In genomic region chr6:25586927-25587326, GRCh38 we compare ENCODE assay signal across 25 cellular contexts.
DNase-seq lines count a peak whose midpoint lies in the region; ATAC-seq, FAIRE-seq and TF ChIP-seq lines count a peak whose summit lies in the region.
"Had no signal": no experiment of that assay in that cellular context is flagged by ENCODE, and none has a peak within 500 bp of the region (broad histone marks: within the 10 kb centered on the region; RNA-seq: fewer than 3 reads in every experiment).

No MANE protein-coding gene starts in this region.

- ATAC-seq in K562, result no peak
- ATAC-seq: GM12878 had no signal

- no peak for TF ChIP-seq RAD21 in K562 (CRISPR knock-in tag; conservative IDR thresholded peaks at IDR 0.05 in 1 of 2, IDR thresholded peaks at IDR 0.05 in 1 of 2)

- H2BK120ac ChIP-seq in trophoblast cell (ENCODE audit: insufficient read depth, low read length, poor library complexity), result no peak overlapping the region

- H3K36me3 ChIP-seq in MG63 (no peaks in the 10 kb centered on the region), K562 (ENCODE audit: control insufficient read depth, insufficient read depth, low read length) (no peaks in the 10 kb centered on the region), trophoblast cell (ENCODE audit: control insufficient read depth in 1 of 2, insufficient read depth in 2 of 2, low read length in 2 of 2) (peaks cover 0 to 3% of the 10 kb centered on the region in 2 experiments), mammary epithelial cell (ENCODE audit: insufficient read depth, low read length) (peaks cover 2% of the 10 kb centered on the region)
- H3K36me3 ChIP-seq: BE2C, BLaER1 had no signal

- CTCF ChIA-PET in K562 (lab: Yijun Ruan, JAX; ENCODE audit: low intra/inter-chr PET ratio), result no interaction called here
- CTCF ChIA-PET in mammary epithelial cell (lab: Charles Lee; ENCODE audit: low non-redundant PET), result no interaction called here

- H3K4me2 ChIP-seq in K562 (ENCODE audit: insufficient read depth, low read length) (no peak overlapping the region), trophoblast cell (ENCODE audit: low read length) (no peak overlapping the region), mammary epithelial cell (ENCODE audit: insufficient read depth, low read depth, low read length) (no peak overlapping the region)
- H3K4me2 ChIP-seq: BLaER1 had no signal

- H3K14ac ChIP-seq in trophoblast cell (ENCODE audit: low read length), result no peak overlapping the region

- no peak for TF ChIP-seq CTCF in K562 (IDR thresholded peaks at IDR 0.05 in 2 of 3, conservative IDR thresholded peaks at IDR 0.05 in 1 of 3; ENCODE audit: insufficient read depth in 2 of 3, low read depth in 1 of 3, low read length in 3 of 3)
- no peak for TF ChIP-seq CTCF in mammary epithelial cell (conservative IDR thresholded peaks at IDR 0.05 in 1 of 2, IDR thresholded peaks at IDR 0.05 in 1 of 2; ENCODE audit: extremely low read depth in 1 of 2, insufficient read depth in 1 of 2, low read depth in 1 of 2, low read length in 2 of 2)

- no peak overlapping the region for H3K23ac ChIP-seq in trophoblast cell (ENCODE audit: low read length)

- WGBS in K562 (ENCODE audit: insufficient coverage, low coverage, missing lambda C conversion rate), result 6% methylated on average over 3 of the region's 3 CpGs
- no CpG with 5 or more reads among the region's 3 CpGs for WGBS in trophoblast cell (ENCODE audit: extremely low coverage, insufficient coverage, insufficient read length)
- 100% methylated on average over 1 of the region's 3 CpGs for WGBS in mammary epithelial cell (ENCODE audit: low coverage, missing lambda C conversion rate)

- H4K12ac ChIP-seq in trophoblast cell (ENCODE audit: low read depth, low read length), result no peak overlapping the region

- H3K79me1 ChIP-seq in trophoblast cell (ENCODE audit: low read length), result no peaks in the 10 kb centered on the region

- BruUV-seq in K562 (replicated peaks; lab: Mats Ljungman, UMichigan) (no TSS peak), mammary epithelial cell (replicated peaks; lab: Mats Ljungman, UMichigan) (no TSS peak)

- H2AFZ ChIP-seq in K562 (ENCODE audit: low read depth, low read length) (no peak overlapping the region), trophoblast cell (ENCODE audit: insufficient read depth, low read length, poor library complexity) (no peak overlapping the region), mammary epithelial cell (ENCODE audit: low read depth, low read length) (no peak overlapping the region)

- H3K9me1 ChIP-seq in K562 (ENCODE audit: control insufficient read depth, insufficient read depth, low read length), result no peaks in the 10 kb centered on the region

- intact Hi-C loops in K562 (cut with micrococcal nuclease), result no loop called here
- intact Hi-C loops in mammary epithelial cell (cut with micrococcal nuclease), result no loop called here

- no peaks in the 10 kb centered on the region for H3K79me2 ChIP-seq in K562 (ENCODE audit: control insufficient read depth, insufficient read depth, low read length)
- no peaks in the 10 kb centered on the region for H3K79me2 ChIP-seq in trophoblast cell (ENCODE audit: control insufficient read depth, insufficient read depth, low read length, poor library complexity)
- H3K79me2 ChIP-seq in mammary epithelial cell (ENCODE audit: insufficient read depth, low read length), result no peaks in the 10 kb centered on the region

- H2AK5ac ChIP-seq in trophoblast cell (ENCODE audit: low read length), result no peak overlapping the region

- H3K9me3 ChIP-seq in MG63, result no peaks in the 10 kb centered on the region
- H3K9me3 ChIP-seq in K562 (replicated peaks; ENCODE audit: control insufficient read depth, insufficient read depth, low read depth, low read length), result no peaks in the 10 kb centered on the region
- no peaks in the 10 kb centered on the region for H3K9me3 ChIP-seq in trophoblast cell (ENCODE audit: insufficient read depth, low read depth, low read length)
- H3K9me3 ChIP-seq in mammary epithelial cell (replicated peaks; ENCODE audit: insufficient read depth, low read length), result no peaks in the 10 kb centered on the region
- H3K9me3 ChIP-seq: BE2C had no signal

- no peak overlapping the region for H3K9ac ChIP-seq in K562 (ENCODE audit: insufficient read depth in 1 of 2, low read depth in 2 of 2, low read length in 2 of 2)
- H3K9ac ChIP-seq in trophoblast cell (ENCODE audit: low read length), result no peak overlapping the region
- H3K9ac ChIP-seq in mammary epithelial cell (ENCODE audit: insufficient read depth, low read length), result no peak overlapping the region
- H3K9ac ChIP-seq: BLaER1 had no signal

- no peak overlapping the region for H2BK12ac ChIP-seq in trophoblast cell (ENCODE audit: low read length)

- H4K91ac ChIP-seq in trophoblast cell (ENCODE audit: low read depth, low read length), result peak overlapping the region; percentile 53

- H4K20me1 ChIP-seq in K562 (replicated peaks; ENCODE audit: control insufficient read depth, insufficient read depth, low read length) (no peaks in the 10 kb centered on the region), mammary epithelial cell (ENCODE audit: insufficient read depth, low read length) (no peaks in the 10 kb centered on the region)
- H4K20me1 ChIP-seq: BLaER1 had no signal

- POLR2A ChIA-PET in K562 (lab: Yijun Ruan, JAX), result no interaction called here

- H3K27ac ChIP-seq in K562 (ENCODE audit: extremely low read depth, low read depth, low read length) (no peak overlapping the region), trophoblast cell (ENCODE audit: low read depth, low read length) (no peak overlapping the region), mammary epithelial cell (ENCODE audit: insufficient read depth, low read depth, low read length) (no peak overlapping the region)
- H3K27ac ChIP-seq: BLaER1 had no signal

- no peak for FAIRE-seq in K562 (lab: Jason Lieb, UNC)
- FAIRE-seq: A204.1, GM12878, GM12892, GM18507 had no signal

- peak overlapping the region; percentile 25; the same call in 1 of the 2 replicates for H3K4me3 ChIP-seq in MG63
- H3K4me3 ChIP-seq in K562, result no peak overlapping the region
- no peak overlapping the region for H3K4me3 ChIP-seq in trophoblast cell (ENCODE audit: low read depth, low read length)
- H3K4me3 ChIP-seq in mammary epithelial cell (replicated peaks in 1 of 3; ENCODE audit: insufficient read depth in 1 of 3, low read depth in 2 of 3, low read length in 3 of 3), result no peak overlapping the region
- H3K4me3 ChIP-seq: BLaER1, GM12878 had no signal

- no peak overlapping the region for H2BK5ac ChIP-seq in trophoblast cell (ENCODE audit: low read depth, low read length, poor library complexity)

- no peaks in the 10 kb centered on the region for H3K4me1 ChIP-seq in K562 (replicated peaks in 1 of 2; ENCODE audit: control insufficient read depth in 2 of 2, insufficient read depth in 2 of 2, low read length in 2 of 2)
- H3K4me1 ChIP-seq in trophoblast cell (ENCODE audit: control insufficient read depth in 1 of 2, insufficient read depth in 2 of 2, low read length in 2 of 2), result peaks cover 2 to 4% of the 10 kb centered on the region in 2 experiments
- H3K4me1 ChIP-seq in mammary epithelial cell (ENCODE audit: insufficient read depth, low read length), result no peaks in the 10 kb centered on the region
- H3K4me1 ChIP-seq: BE2C, BLaER1 had no signal

- H4K8ac ChIP-seq in trophoblast cell (ENCODE audit: low read depth, low read length), result no peak overlapping the region

- no peak overlapping the region for H3K4ac ChIP-seq in trophoblast cell (ENCODE audit: low read depth, low read length)

- no peak for TF ChIP-seq POLR2A in K562 (conservative IDR thresholded peaks at IDR 0.05)

- in situ Hi-C loops in K562 (cut with MboI) (no loop called here), mammary epithelial cell (cut with MboI; ENCODE audit: low sequenced_read_pairs in 2 of 2) (no loop called here)

- no peak overlapping the region for H3K18ac ChIP-seq in trophoblast cell (ENCODE audit: low read length)

- dilution Hi-C loops in mammary epithelial cell (cut with HindIII; ENCODE audit: low sequenced_read_pairs), result no loop called here

- DNase-seq in MG63 (peak; percentile 4), K562 (ENCODE audit: extremely low read depth in 1 of 4, low spot score in 3 of 4) (no peak), trophoblast cell (no peak), mammary epithelial cell (no peak)
- DNase-seq in activated CD4-positive, alpha-beta T cell treated with anti-CD3 and anti-CD28 coated beads for 4 hours, result no peak
- DNase-seq: 8988T; ACHN; BE2C; C1 segment of cervical spinal cord; CD4-positive, alpha-beta memory T cell; CD4-positive, CD25-positive, alpha-beta regulatory T cell; CD8-positive, alpha-beta memory T cell; COR-L47; DMS 273 treated with DMSO at 0.1 percent for 48 hours; DMS153; DMS53; DMS79; DND-41; EL; GDM1 had no signal

- no peak for TF ChIP-seq EP300 in K562 (IDR thresholded peaks at IDR 0.05; ENCODE audit: low read length)

- H3K27me3 ChIP-seq in MG63 (no peaks in the 10 kb centered on the region), K562 (ENCODE audit: control insufficient read depth in 2 of 2, insufficient read depth in 2 of 2, low read length in 2 of 2) (peaks cover 0 to 4% of the 10 kb centered on the region in 2 experiments; a peak in 2 of 5 replicates), trophoblast cell (ENCODE audit: insufficient read depth, low read length) (no peaks in the 10 kb centered on the region), mammary epithelial cell (ENCODE audit: insufficient read depth, low read length) (no peaks in the 10 kb centered on the region)
- H3K27me3 ChIP-seq: BE2C, BLaER1 had no signal

TF ChIP-seq in K562, 482 proteins besides CTCF, POLR2A, EP300 and RAD21 (continues in another document):
- TF ChIP-seq SMARCB1 (IDR thresholded peaks at IDR 0.05; ENCODE audit: insufficient read length, low read depth), result no peak
- peak; percentile 77 for TF ChIP-seq HNRNPK (IDR thresholded peaks at IDR 0.05; ENCODE audit: low read depth, low read length, poor library complexity, severe bottlenecking)
- TF ChIP-seq LCOR (CRISPR knock-in tag; IDR thresholded peaks at IDR 0.05), result no peak
- no peak for TF ChIP-seq ZKSCAN8 (CRISPR knock-in tag; IDR thresholded peaks at IDR 0.05)
- no peak for TF ChIP-seq HNRNPLL (IDR thresholded peaks at IDR 0.05; ENCODE audit: low read depth, low read length, poor library complexity, severe bottlenecking)
- peak in 1 of 2 experiments; percentile 48; a peak in 1 of 4 replicates for TF ChIP-seq KDM1A (IDR thresholded peaks at IDR 0.05)
